ENCODE assay signal across 8 cellular contexts in the genomic region with DNA sequence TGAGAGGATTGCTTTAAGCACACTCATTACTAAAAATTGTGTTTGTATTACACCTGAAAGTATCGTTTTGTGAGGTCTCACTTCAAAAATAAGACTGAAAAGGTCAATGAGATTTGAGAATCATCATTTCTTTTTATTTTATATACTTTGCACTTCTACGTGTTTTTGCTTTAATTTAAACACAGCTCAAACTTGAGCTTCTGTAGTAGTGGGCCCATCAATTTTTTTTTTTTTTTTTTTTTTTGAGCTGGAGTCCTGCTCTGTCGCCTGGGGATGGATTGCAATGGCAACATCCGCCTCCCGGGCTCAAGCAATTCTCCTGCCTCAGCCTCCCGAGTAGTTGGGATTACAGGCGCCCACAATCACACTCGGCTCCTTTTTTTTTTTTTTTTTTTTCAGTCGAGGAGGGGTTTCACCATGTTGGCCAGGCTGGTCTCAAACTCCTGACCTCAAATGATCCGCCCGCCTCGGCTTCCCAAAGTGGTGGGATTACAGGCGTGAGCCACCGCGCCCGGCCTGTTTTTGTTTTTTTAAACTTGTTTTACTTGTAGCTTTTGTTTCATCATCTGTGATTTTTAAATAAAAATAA. TPM values are rescaled to one million over a fixed set of nuclear protein-coding genes. Genes with fewer than 3 reads are reported as not detected.
DNase-seq lines count a peak whose midpoint lies in the region; ATAC-seq and TF ChIP-seq lines count a peak whose summit lies in the region.

No MANE protein-coding gene starts in this region.

- H3K4me1 Mint-ChIP-seq in chondrocyte (ENCODE audit: low read depth): peaks cover 37% of the 10 kb centered on the region

- peak overlapping the region; percentile 17 for H3K4me3 Mint-ChIP-seq in chondrocyte (ENCODE audit: unreplicated experiment)

- TF ChIP-seq CTCF in NB4 (IDR thresholded peaks at IDR 0.05; ENCODE audit: low read depth, low read length) (no peak), chondrocyte (IDR thresholded peaks at IDR 0.05) (no peak), lower leg skin (IDR thresholded peaks at IDR 0.05) (no peak)

- intact Hi-C loops in lower leg skin (cut with DNase I; ENCODE audit: low total_unique reads): no loop called here

- H3K4me1 ChIP-seq in neuron (ENCODE audit: insufficient read depth, low read length): peaks cover 25% of the 10 kb centered on the region

- H3K27me3 Mint-ChIP-seq in chondrocyte (ENCODE audit: low read depth): no peaks in the 10 kb centered on the region

- no peaks in the 10 kb centered on the region for H3K36me3 ChIP-seq in neuron (ENCODE audit: insufficient read depth, low read length)

- WGBS in lower leg skin, 2 donors: 57 to 67% methylated on average over 15 to 16 of the region's 16 CpGs

- H3K27ac Mint-ChIP-seq in chondrocyte (ENCODE audit: unreplicated experiment): no peak overlapping the region

- H3K4me3 ChIP-seq in NB4 (ENCODE audit: low read depth, low read length): peak overlapping the region; percentile 100
- peak overlapping the region; percentile 77 for H3K4me3 ChIP-seq in neuron (ENCODE audit: low read length)
- no peak overlapping the region for H3K4me3 ChIP-seq in lower leg skin (ENCODE audit: low read depth, poor library complexity, severe bottlenecking)

- ATAC-seq in HG02678 (IDR thresholded peaks at IDR 0.05; ENCODE audit: unreplicated experiment): no peak

- TF ChIP-seq POLR2A in NB4 (IDR thresholded peaks at IDR 0.05; ENCODE audit: extremely low read depth, insufficient read length) (no peak), lower leg skin (IDR thresholded peaks at IDR 0.05) (no peak)

- no peaks in the 10 kb centered on the region for H3K27me3 ChIP-seq in neuron (ENCODE audit: insufficient read depth, low read length)

- H3K36me3 Mint-ChIP-seq in chondrocyte (ENCODE audit: low read depth): no peaks in the 10 kb centered on the region

- DNase-seq in NCI-H82 (lab: John Stamatoyannopoulos, UW) (peak; percentile 50), NCI-H82 treated with DMSO at 0.1 percent for 48 hours (lab: John Stamatoyannopoulos, UW; ENCODE audit: unreplicated experiment) (no peak), NB4 (ENCODE audit: low read depth) (no peak), chondrocyte (ENCODE audit: low spot score) (no peak), lower leg skin (ENCODE audit: low spot score in 2 of 2) (no peak), dedifferentiated amniotic fluid mesenchymal stem cell (ENCODE audit: extremely low spot score) (no peak)

- H3K9me3 ChIP-seq in neuron (ENCODE audit: low read length): no peaks in the 10 kb centered on the region

- H2AFZ ChIP-seq in neuron (ENCODE audit: low read depth, low read length): no peak overlapping the region

- H3K9me3 Mint-ChIP-seq in chondrocyte (ENCODE audit: low read depth): no peaks in the 10 kb centered on the region

RNA-seq across cellular contexts. Expression of a gene that starts 1.5 kb away (rescaled TPM):
- total RNA-seq in chondrocyte (5.9 to 13.5 TPM (median 7.4 TPM) in 3 replicates), lower leg skin (10 to 100 TPM in 2 of 4 donors, 1 to 10 TPM in 2; 5.1 to 14.8 (median 9.8) TPM)

RNA-seq across cellular contexts. Expression of a gene that starts 1.6 kb away (rescaled TPM):
- 19.8 to 20.8 TPM (median 19.8 TPM) in 3 replicates for total RNA-seq in chondrocyte
- 10 to 100 TPM; 14.7 to 21.8 (median 17.8) TPM for total RNA-seq in lower leg skin
